1 cellular context compared by ENCODE assay signal in the genomic region with DNA sequence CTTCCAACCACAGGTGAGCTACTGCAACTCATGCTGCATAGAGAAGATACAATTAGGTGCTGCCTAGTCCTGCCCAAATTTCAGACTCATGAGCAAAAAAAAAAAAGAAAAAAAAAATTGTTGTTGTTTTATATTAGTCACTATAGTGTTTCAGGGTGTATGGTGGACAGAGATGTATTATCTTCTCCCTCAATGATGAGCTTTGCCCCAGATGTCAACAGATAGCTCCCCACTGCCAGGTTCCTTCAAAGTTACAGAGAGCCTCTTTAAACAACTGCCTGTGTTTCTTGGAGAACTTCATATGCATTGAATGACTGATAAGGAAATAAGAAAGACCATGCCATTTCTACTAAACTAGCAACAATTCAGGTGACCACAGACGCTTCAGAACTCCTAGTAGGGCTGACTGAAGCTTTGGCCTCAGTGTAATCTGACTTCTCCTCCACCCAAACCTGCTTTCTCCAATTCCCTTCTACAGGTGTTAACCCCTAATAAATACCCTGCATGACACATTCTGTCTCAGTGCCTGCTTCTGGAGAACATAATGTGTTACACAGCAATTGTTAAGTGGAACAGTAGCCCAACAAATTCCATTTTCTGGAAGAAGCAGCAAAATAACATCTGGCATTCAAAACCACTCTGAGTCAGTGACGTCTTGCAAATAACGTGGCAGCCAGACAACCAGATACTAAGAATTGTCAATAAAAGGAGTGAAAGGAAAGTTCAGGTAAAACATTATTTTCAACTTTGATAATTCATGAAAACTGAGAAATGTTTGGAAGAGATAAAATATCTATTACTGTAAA.
TF ChIP-seq lines count a peak whose summit lies in the region.

No MANE protein-coding gene starts in this region.

TF ChIP-seq in K562, 482 proteins besides CTCF, POLR2A, EP300 and RAD21 (continued from another document and continues in another):
- TF ChIP-seq HMBOX1 (IDR thresholded peaks at IDR 0.05) (peak; percentile 46; the same call in 1 of the 2 replicates), POLR2AphosphoS5 (IDR thresholded peaks at IDR 0.05; ENCODE audit: control insufficient read depth, insufficient read depth, low read depth, low read length) (peak; percentile 78; the same call in 1 of the 2 replicates), SMARCB1 (IDR thresholded peaks at IDR 0.05; ENCODE audit: insufficient read length, low read depth) (no peak), ILF3 (IDR thresholded peaks at IDR 0.05; ENCODE audit: borderline replicate concordance) (no peak), ZNF431 (CRISPR knock-in tag; IDR thresholded peaks at IDR 0.05) (no peak), EGR1 (conservative IDR thresholded peaks at IDR 0.05) (no peak), TARDBP (IDR thresholded peaks at IDR 0.05) (no peak), STAT5A (IDR thresholded peaks at IDR 0.05; ENCODE audit: borderline replicate concordance, low read length) (peak; percentile 69), DACH1 (IDR thresholded peaks at IDR 0.05; ENCODE audit: partially characterized antibody) (no peak), ZNF3 (CRISPR knock-in tag; IDR thresholded peaks at IDR 0.05) (no peak), ZNF695 (CRISPR knock-in tag; IDR thresholded peaks at IDR 0.05) (no peak), ATF7 (IDR thresholded peaks at IDR 0.05) (no peak), NFE2 (IDR thresholded peaks at IDR 0.05; ENCODE audit: low read depth) (no peak), CHD4 (IDR thresholded peaks at IDR 0.05; ENCODE audit: insufficient read depth, insufficient replicate concordance, low read depth, low read length, poor library complexity, severe bottlenecking) (no peak), TEAD1 (CRISPR knock-in tag; IDR thresholded peaks at IDR 0.05) (no peak), DNMT1 (IDR thresholded peaks at IDR 0.05) (no peak), SMAD1 (IDR thresholded peaks at IDR 0.05; ENCODE audit: low read depth, low read length, partially characterized antibody) (no peak), SRSF7 (optimal IDR thresholded peaks at IDR 0.05; ENCODE audit: low read depth, low read length) (no peak), ZNF561 (CRISPR knock-in tag; conservative IDR thresholded peaks at IDR 0.05) (no peak), CREB1 (IDR thresholded peaks at IDR 0.05) (no peak), CREB1 (CRISPR knock-in tag; IDR thresholded peaks at IDR 0.05) (no peak), NCOA1 (IDR thresholded peaks at IDR 0.05; ENCODE audit: low read depth) (no peak; the same call in 1 of the 2 replicates), ZNF445 (CRISPR knock-in tag; IDR thresholded peaks at IDR 0.05; ENCODE audit: low read depth) (0 out of 2 replicates have a peak, but pooled peaks have one; percentile 22), ZNF551 (CRISPR knock-in tag; IDR thresholded peaks at IDR 0.05) (no peak), PCBP2 (IDR thresholded peaks at IDR 0.05; ENCODE audit: low read depth, low read length, poor library complexity, severe bottlenecking) (no peak), ZNF398 (CRISPR knock-in tag; IDR thresholded peaks at IDR 0.05) (no peak), NCOA4 (IDR thresholded peaks at IDR 0.05; ENCODE audit: partially characterized antibody) (no peak), FOXM1 (IDR thresholded peaks at IDR 0.05; ENCODE audit: low read depth) (peak; percentile 69), FOXM1 (CRISPR knock-in tag; IDR thresholded peaks at IDR 0.05; ENCODE audit: low read depth) (no peak), USF1 (CRISPR knock-in tag; IDR thresholded peaks at IDR 0.05) (no peak), NCOR1 (IDR thresholded peaks at IDR 0.05) (peak; percentile 81), RBM34 (IDR thresholded peaks at IDR 0.05; ENCODE audit: borderline replicate concordance, insufficient read depth, low read length) (no peak), ZNF408 (CRISPR knock-in tag; IDR thresholded peaks at IDR 0.05; ENCODE audit: low read depth) (no peak), ARID3A (IDR thresholded peaks at IDR 0.05; ENCODE audit: borderline replicate concordance, low read depth, low read length) (peak; percentile 35; the same call in 1 of the 2 replicates), GATA2 (CRISPR knock-in tag; IDR thresholded peaks at IDR 0.05) (0 out of 2 replicates have a peak, but pooled peaks have one; percentile 55), ZFPM2 (CRISPR knock-in tag; IDR thresholded peaks at IDR 0.05) (no peak), ARID2 (IDR thresholded peaks at IDR 0.05) (no peak)
- TF ChIP-seq, protein P1, sequence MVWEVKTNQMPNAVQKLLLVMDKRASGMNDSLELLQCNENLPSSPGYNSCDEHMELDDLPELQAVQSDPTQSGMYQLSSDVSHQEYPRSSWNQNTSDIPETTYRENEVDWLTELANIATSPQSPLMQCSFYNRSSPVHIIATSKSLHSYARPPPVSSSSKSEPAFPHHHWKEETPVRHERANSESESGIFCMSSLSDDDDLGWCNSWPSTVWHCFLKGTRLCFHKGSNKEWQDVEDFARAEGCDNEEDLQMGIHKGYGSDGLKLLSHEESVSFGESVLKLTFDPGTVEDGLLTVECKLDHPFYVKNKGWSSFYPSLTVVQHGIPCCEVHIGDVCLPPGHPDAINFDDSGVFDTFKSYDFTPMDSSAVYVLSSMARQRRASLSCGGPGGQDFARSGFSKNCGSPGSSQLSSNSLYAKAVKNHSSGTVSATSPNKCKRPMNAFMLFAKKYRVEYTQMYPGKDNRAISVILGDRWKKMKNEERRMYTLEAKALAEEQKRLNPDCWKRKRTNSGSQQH (CRISPR knock-in tag; IDR thresholded peaks at IDR 0.05) = no peak
- TF ChIP-seq, protein P2, sequence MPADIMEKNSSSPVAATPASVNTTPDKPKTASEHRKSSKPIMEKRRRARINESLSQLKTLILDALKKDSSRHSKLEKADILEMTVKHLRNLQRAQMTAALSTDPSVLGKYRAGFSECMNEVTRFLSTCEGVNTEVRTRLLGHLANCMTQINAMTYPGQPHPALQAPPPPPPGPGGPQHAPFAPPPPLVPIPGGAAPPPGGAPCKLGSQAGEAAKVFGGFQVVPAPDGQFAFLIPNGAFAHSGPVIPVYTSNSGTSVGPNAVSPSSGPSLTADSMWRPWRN (IDR thresholded peaks at IDR 0.05; ENCODE audit: low read depth) = no peak
- TF ChIP-seq, protein P3, sequence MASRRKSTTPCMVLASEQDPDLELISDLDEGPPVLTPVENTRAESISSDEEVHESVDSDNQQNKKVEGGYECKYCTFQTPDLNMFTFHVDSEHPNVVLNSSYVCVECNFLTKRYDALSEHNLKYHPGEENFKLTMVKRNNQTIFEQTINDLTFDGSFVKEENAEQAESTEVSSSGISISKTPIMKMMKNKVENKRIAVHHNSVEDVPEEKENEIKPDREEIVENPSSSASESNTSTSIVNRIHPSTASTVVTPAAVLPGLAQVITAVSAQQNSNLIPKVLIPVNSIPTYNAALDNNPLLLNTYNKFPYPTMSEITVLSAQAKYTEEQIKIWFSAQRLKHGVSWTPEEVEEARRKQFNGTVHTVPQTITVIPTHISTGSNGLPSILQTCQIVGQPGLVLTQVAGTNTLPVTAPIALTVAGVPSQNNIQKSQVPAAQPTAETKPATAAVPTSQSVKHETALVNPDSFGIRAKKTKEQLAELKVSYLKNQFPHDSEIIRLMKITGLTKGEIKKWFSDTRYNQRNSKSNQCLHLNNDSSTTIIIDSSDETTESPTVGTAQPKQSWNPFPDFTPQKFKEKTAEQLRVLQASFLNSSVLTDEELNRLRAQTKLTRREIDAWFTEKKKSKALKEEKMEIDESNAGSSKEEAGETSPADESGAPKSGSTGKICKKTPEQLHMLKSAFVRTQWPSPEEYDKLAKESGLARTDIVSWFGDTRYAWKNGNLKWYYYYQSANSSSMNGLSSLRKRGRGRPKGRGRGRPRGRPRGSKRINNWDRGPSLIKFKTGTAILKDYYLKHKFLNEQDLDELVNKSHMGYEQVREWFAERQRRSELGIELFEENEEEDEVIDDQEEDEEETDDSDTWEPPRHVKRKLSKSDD (conservative IDR thresholded peaks at IDR 0.05; ENCODE audit: low read length) = no peak
- TF ChIP-seq, protein P4, sequence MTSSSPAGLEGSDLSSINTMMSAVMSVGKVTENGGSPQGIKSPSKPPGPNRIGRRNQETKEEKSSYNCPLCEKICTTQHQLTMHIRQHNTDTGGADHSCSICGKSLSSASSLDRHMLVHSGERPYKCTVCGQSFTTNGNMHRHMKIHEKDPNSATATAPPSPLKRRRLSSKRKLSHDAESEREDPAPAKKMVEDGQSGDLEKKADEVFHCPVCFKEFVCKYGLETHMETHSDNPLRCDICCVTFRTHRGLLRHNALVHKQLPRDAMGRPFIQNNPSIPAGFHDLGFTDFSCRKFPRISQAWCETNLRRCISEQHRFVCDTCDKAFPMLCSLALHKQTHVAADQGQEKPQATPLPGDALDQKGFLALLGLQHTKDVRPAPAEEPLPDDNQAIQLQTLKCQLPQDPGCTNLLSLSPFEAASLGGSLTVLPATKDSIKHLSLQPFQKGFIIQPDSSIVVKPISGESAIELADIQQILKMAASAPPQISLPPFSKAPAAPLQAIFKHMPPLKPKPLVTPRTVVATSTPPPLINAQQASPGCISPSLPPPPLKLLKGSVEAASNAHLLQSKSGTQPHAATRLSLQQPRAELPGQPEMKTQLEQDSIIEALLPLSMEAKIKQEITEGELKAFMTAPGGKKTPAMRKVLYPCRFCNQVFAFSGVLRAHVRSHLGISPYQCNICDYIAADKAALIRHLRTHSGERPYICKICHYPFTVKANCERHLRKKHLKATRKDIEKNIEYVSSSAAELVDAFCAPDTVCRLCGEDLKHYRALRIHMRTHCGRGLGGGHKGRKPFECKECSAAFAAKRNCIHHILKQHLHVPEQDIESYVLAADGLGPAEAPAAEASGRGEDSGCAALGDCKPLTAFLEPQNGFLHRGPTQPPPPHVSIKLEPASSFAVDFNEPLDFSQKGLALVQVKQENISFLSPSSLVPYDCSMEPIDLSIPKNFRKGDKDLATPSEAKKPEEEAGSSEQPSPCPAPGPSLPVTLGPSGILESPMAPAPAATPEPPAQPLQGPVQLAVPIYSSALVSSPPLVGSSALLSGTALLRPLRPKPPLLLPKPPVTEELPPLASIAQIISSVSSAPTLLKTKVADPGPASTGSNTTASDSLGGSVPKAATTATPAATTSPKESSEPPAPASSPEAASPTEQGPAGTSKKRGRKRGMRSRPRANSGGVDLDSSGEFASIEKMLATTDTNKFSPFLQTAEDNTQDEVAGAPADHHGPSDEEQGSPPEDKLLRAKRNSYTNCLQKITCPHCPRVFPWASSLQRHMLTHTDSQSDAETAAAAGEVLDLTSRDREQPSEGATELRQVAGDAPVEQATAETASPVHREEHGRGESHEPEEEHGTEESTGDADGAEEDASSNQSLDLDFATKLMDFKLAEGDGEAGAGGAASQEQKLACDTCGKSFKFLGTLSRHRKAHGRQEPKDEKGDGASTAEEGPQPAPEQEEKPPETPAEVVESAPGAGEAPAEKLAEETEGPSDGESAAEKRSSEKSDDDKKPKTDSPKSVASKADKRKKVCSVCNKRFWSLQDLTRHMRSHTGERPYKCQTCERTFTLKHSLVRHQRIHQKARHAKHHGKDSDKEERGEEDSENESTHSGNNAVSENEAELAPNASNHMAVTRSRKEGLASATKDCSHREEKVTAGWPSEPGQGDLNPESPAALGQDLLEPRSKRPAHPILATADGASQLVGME (CRISPR knock-in tag; IDR thresholded peaks at IDR 0.05) = no peak
- TF ChIP-seq, protein P5, sequence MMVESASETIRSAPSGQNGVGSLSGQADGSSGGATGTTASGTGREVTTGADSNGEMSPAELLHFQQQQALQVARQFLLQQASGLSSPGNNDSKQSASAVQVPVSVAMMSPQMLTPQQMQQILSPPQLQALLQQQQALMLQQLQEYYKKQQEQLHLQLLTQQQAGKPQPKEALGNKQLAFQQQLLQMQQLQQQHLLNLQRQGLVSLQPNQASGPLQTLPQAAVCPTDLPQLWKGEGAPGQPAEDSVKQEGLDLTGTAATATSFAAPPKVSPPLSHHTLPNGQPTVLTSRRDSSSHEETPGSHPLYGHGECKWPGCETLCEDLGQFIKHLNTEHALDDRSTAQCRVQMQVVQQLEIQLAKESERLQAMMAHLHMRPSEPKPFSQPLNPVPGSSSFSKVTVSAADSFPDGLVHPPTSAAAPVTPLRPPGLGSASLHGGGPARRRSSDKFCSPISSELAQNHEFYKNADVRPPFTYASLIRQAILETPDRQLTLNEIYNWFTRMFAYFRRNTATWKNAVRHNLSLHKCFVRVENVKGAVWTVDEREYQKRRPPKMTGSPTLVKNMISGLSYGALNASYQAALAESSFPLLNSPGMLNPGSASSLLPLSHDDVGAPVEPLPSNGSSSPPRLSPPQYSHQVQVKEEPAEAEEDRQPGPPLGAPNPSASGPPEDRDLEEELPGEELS (CRISPR knock-in tag; IDR thresholded peaks at IDR 0.05; ENCODE audit: borderline replicate concordance) = no peak
